8 cellular contexts compared by ENCODE assay signal in genomic region chr16:55502801-55503366, GRCh38. TPM values are rescaled to one million over a fixed set of nuclear protein-coding genes. Genes with fewer than 3 reads are reported as not detected.
DNase-seq lines count a peak whose midpoint lies in the region; FAIRE-seq and TF ChIP-seq lines count a peak whose summit lies in the region.

No MANE protein-coding gene starts in this region.

- peak; percentile 87 for FAIRE-seq in endothelial cell of umbilical vein (lab: Jason Lieb, UNC)

- no peaks in the 10 kb centered on the region for H3K79me2 ChIP-seq in endothelial cell of umbilical vein (ENCODE audit: control insufficient read depth, insufficient read depth, low read length)

- H3K4me1 ChIP-seq in endothelial cell of umbilical vein (ENCODE audit: control insufficient read depth, extremely low read depth, insufficient read depth, low read length) (peaks cover 58% of the 10 kb centered on the region), muscle layer of duodenum (ENCODE audit: control insufficient read depth in 1 of 2, insufficient read depth in 2 of 2, low read length in 2 of 2) (peaks cover 24 to 48% of the 10 kb centered on the region in 2 donors)
- H3K4me1 ChIP-seq in CD8-positive, alpha-beta memory T cell (ENCODE audit: insufficient read depth, low read length), result no peaks in the 10 kb centered on the region

- no peak overlapping the region for H3K4me3 ChIP-seq in endothelial cell of umbilical vein (replicated peaks in 1 of 3; ENCODE audit: insufficient read depth in 1 of 3, low read depth in 1 of 3, low read length in 3 of 3)
- no peak overlapping the region for H3K4me3 ChIP-seq in muscle layer of duodenum (ENCODE audit: low read depth in 1 of 2, low read length in 2 of 2)
- H3K4me3 ChIP-seq in CD8-positive, alpha-beta memory T cell (ENCODE audit: low read length), result no peak overlapping the region

- H3K36me3 Mint-ChIP-seq in CD8-positive, alpha-beta memory T cell, result no peaks in the 10 kb centered on the region
- H3K36me3 Mint-ChIP-seq in activated naive CD4-positive, alpha-beta T cell treated with anti-CD3 and anti-CD28 coated beads, Interleukin-2, amount 10 ng/mL, durations not matched to agents 7 days and 5 days, result no peaks in the 10 kb centered on the region

- no TSS peak for BruUV-seq in endothelial cell of umbilical vein (replicated peaks; lab: Mats Ljungman, UMichigan)

- H3K27ac ChIP-seq in endothelial cell of umbilical vein (ENCODE audit: insufficient read depth, low read depth, low read length) (peak overlapping the region; percentile 95), muscle layer of duodenum (ENCODE audit: low read length) (peak overlapping the region; percentile 34)
- H3K27ac ChIP-seq in CD8-positive, alpha-beta memory T cell (ENCODE audit: low read depth, low read length), result no peak overlapping the region

- no peak overlapping the region for H3K4me3 Mint-ChIP-seq in CD8-positive, alpha-beta memory T cell
- H3K4me3 Mint-ChIP-seq in activated naive CD4-positive, alpha-beta T cell treated with anti-CD3 and anti-CD28 coated beads, Interleukin-2, amount 10 ng/mL, durations not matched to agents 7 days and 5 days, result no peak overlapping the region

- intact Hi-C loops in endothelial cell of umbilical vein (cut with micrococcal nuclease), result loop anchor here (5.0 kb wide), 1 partner anchor 1986 kb away; no protein-coding TSS in a partner anchor

- H3K27me3 Mint-ChIP-seq in CD8-positive, alpha-beta memory T cell, result peaks cover 17 to 26% of the 10 kb centered on the region in 2 donors
- H3K27me3 Mint-ChIP-seq in activated naive CD4-positive, alpha-beta T cell treated with anti-CD3 and anti-CD28 coated beads, Interleukin-2, amount 10 ng/mL, durations not matched to agents 7 days and 5 days, result peaks cover 16% of the 10 kb centered on the region

- H3K9me3 Mint-ChIP-seq in CD8-positive, alpha-beta memory T cell, result no peaks in the 10 kb centered on the region
- no peaks in the 10 kb centered on the region for H3K9me3 Mint-ChIP-seq in activated naive CD4-positive, alpha-beta T cell treated with anti-CD3 and anti-CD28 coated beads, Interleukin-2, amount 10 ng/mL, durations not matched to agents 7 days and 5 days

- H3K27me3 ChIP-seq in endothelial cell of umbilical vein (ENCODE audit: control insufficient read depth in 2 of 2, insufficient read depth in 2 of 2, low read length in 2 of 2), result no peaks in the 10 kb centered on the region
- H3K27me3 ChIP-seq in muscle layer of duodenum (ENCODE audit: low read depth, low read length), result no peaks in the 10 kb centered on the region
- no peaks in the 10 kb centered on the region for H3K27me3 ChIP-seq in CD8-positive, alpha-beta memory T cell (ENCODE audit: insufficient read depth, low read length, poor library complexity, severe bottlenecking)

- dilution Hi-C loops in endothelial cell of umbilical vein (cut with MboI; ENCODE audit: extremely low pct_ligation_motif_present, low sequenced_read_pairs), result no loop called here

- peaks cover 0 to 4% (median 0%) of the 10 kb centered on the region in 3 donors for H3K4me1 Mint-ChIP-seq in CD8-positive, alpha-beta memory T cell
- peaks cover 15% of the 10 kb centered on the region for H3K4me1 Mint-ChIP-seq in activated naive CD4-positive, alpha-beta T cell treated with anti-CD3 and anti-CD28 coated beads, Interleukin-2, amount 10 ng/mL, durations not matched to agents 7 days and 5 days

- no peak overlapping the region for H2AFZ ChIP-seq in endothelial cell of umbilical vein (ENCODE audit: low read depth, low read length)

- H3K36me3 ChIP-seq in endothelial cell of umbilical vein (ENCODE audit: control insufficient read depth in 2 of 2, extremely low read depth in 1 of 2, insufficient read depth in 2 of 2, low read length in 2 of 2) (peaks cover 40 to 46% of the 10 kb centered on the region in 2 experiments), muscle layer of duodenum (ENCODE audit: control insufficient read depth in 1 of 2, insufficient read depth in 2 of 2, low read length in 2 of 2) (peaks cover 7 to 12% of the 10 kb centered on the region in 2 donors)
- H3K36me3 ChIP-seq in CD8-positive, alpha-beta memory T cell (ENCODE audit: insufficient read depth, low read length), result no peaks in the 10 kb centered on the region

- POLR2A ChIA-PET in endothelial cell of umbilical vein (lab: Charles Lee), result no interaction called here
- POLR2A ChIA-PET in CD8-positive, alpha-beta memory T cell (lab: Charles Lee), result no interaction called here

- peak; percentile 37 for TF ChIP-seq POLR2A in endothelial cell of umbilical vein (IDR thresholded peaks at IDR 0.05; ENCODE audit: low read depth, low read length)

- in situ Hi-C loops in Caki2 (cut with HindIII; ENCODE audit: low pct_unique_long_range_greater_than_20kb, low sequenced_read_pairs), result no loop called here

- peak overlapping the region; percentile 28 for H3K9ac ChIP-seq in endothelial cell of umbilical vein (replicated peaks; ENCODE audit: extremely low read depth, insufficient read depth, low read length)

- no peaks in the 10 kb centered on the region for H3K9me1 ChIP-seq in endothelial cell of umbilical vein (replicated peaks; ENCODE audit: control insufficient read depth, extremely low read depth, insufficient read depth, low read length)

- no peak overlapping the region for H3K27ac Mint-ChIP-seq in CD8-positive, alpha-beta memory T cell
- H3K27ac Mint-ChIP-seq in activated naive CD4-positive, alpha-beta T cell treated with anti-CD3 and anti-CD28 coated beads, Interleukin-2, amount 10 ng/mL, durations not matched to agents 7 days and 5 days, result no peak overlapping the region

- H4K20me1 ChIP-seq in endothelial cell of umbilical vein (replicated peaks; ENCODE audit: control insufficient read depth, extremely low read depth, insufficient read depth, low read length), result no peaks in the 10 kb centered on the region

- DNase-seq in Caki2 (ENCODE audit: low read depth) (peak; percentile 88), NCI-H510A treated with DMSO at 0.1 percent for 48 hours (lab: John Stamatoyannopoulos, UW) (peak; percentile 58), endothelial cell of umbilical vein (ENCODE audit: low read depth, low spot score) (peak; percentile 76), activated gamma-delta T cell treated with Interleukin-2 at 50 U/mL for 16 hours (no peak)
- no peak for DNase-seq in CD8-positive, alpha-beta memory T cell
- DNase-seq in activated naive CD4-positive, alpha-beta T cell treated with anti-CD3 and anti-CD28 coated beads, Interleukin-2, amount 10 ng/mL, durations not matched to agents 7 days and 5 days, result no peak
- DNase-seq in stimulated activated CD4-positive, alpha-beta T cell treated with anti-CD3 and anti-CD28 coated beads, Interleukin-15, amount 100 ng/mL, for 24 hours, result no peak

- H3K9me3 ChIP-seq in endothelial cell of umbilical vein (replicated peaks; ENCODE audit: control insufficient read depth, insufficient read depth, low read length) (no peaks in the 10 kb centered on the region), muscle layer of duodenum (ENCODE audit: control insufficient read depth in 1 of 2, low read length in 2 of 2) (no peaks in the 10 kb centered on the region)
- no peaks in the 10 kb centered on the region for H3K9me3 ChIP-seq in CD8-positive, alpha-beta memory T cell (ENCODE audit: low read length)

- no peak for TF ChIP-seq CTCF in endothelial cell of umbilical vein (IDR thresholded peaks at IDR 0.05; ENCODE audit: extremely low read depth in 1 of 2, insufficient read depth in 1 of 2, low read depth in 1 of 2, low read length in 2 of 2)

- CTCF ChIA-PET in endothelial cell of umbilical vein (lab: Charles Lee), result interaction anchor here (0.6 to 5.5 kb wide), 9 partner anchors 10 to 199 kb away, joined by 3 to 34 read pairs (median 4); no protein-coding TSS in a partner anchor
- CTCF ChIA-PET in CD8-positive, alpha-beta memory T cell (lab: Charles Lee), result no interaction called here
- CTCF ChIA-PET in activated naive CD4-positive, alpha-beta T cell treated with anti-CD3 and anti-CD28 coated beads, Interleukin-2, amount 10 ng/mL, durations not matched to agents 7 days and 5 days (lab: Charles Lee), result interaction anchor here (0.6 to 1.1 kb wide), 2 partner anchors 10 to 852 kb away, joined by 3 read pairs; no protein-coding TSS in a partner anchor

- H3K4me2 ChIP-seq in endothelial cell of umbilical vein (ENCODE audit: insufficient read depth, low read length), result no peak overlapping the region

TF ChIP-seq in endothelial cell of umbilical vein, 7 proteins besides CTCF, POLR2A, EP300 and RAD21:
- TF ChIP-seq POLR2AphosphoS5 (IDR thresholded peaks at IDR 0.05; ENCODE audit: insufficient read depth, low read depth, low read length) (peak; percentile 52), FOS (IDR thresholded peaks at IDR 0.05; ENCODE audit: borderline replicate concordance, insufficient read depth, low read length) (no peak)

RNA-seq across cellular contexts. Expression of gene LPCAT2, which starts 6.0 kb away (rescaled TPM):
- total RNA-seq in Caki2 (2014; rRNA removed; shearing (Covaris generic); ENCODE audit: low replicate concordance), result 0.49 and 0.84 TPM in 2 replicates
- 72.9 and 79.1 TPM in 2 replicates for total RNA-seq in endothelial cell of umbilical vein
- polyA plus RNA-seq in endothelial cell of umbilical vein, result 53.2 and 64.5 TPM in 2 replicates
- polyA plus RNA-seq in endothelial cell of umbilical vein (2011; cell fraction: cytosol; rRNA removed), result 42.0 and 42.3 TPM in 2 replicates
- 145 and 154 TPM in 2 replicates for polyA plus RNA-seq in endothelial cell of umbilical vein (2011; cell fraction: nucleus; rRNA removed)
- polyA plus RNA-seq in endothelial cell of umbilical vein (2012), result 55.1 and 64.7 TPM in 2 replicates
- polyA minus RNA-seq in endothelial cell of umbilical vein, result 141 and 155 TPM in 2 replicates
- 2.2 TPM for polyA minus RNA-seq in endothelial cell of umbilical vein (2011; cell fraction: cytosol; rRNA and poly(A)+ RNA removed)
- 161 and 183 TPM in 2 replicates for polyA minus RNA-seq in endothelial cell of umbilical vein (2011; cell fraction: nucleus; rRNA and poly(A)+ RNA removed)
- total RNA-seq in CD8-positive, alpha-beta memory T cell, result 1 to 10 TPM in 1 of 2 experiments, under 1 TPM in 1; 0.33 to 1.2 TPM
- polyA plus RNA-seq in CD8-positive, alpha-beta memory T cell, result 0.29 TPM

RNA-seq across cellular contexts. Expression of gene MMP2, which starts 23.9 kb away (rescaled TPM):
- total RNA-seq in Caki2 (2014; rRNA removed; shearing (Covaris generic); ENCODE audit: low replicate concordance), result 0.51 TPM in 1 of 2 replicates, not detected in the other
- total RNA-seq in endothelial cell of umbilical vein, result 768 and 771 TPM in 2 replicates
- 1,508 and 1,752 TPM in 2 replicates for polyA plus RNA-seq in endothelial cell of umbilical vein
- polyA plus RNA-seq in endothelial cell of umbilical vein (2011; cell fraction: cytosol; rRNA removed), result 1,169 and 1,214 TPM in 2 replicates
- 586 and 676 TPM in 2 replicates for polyA plus RNA-seq in endothelial cell of umbilical vein (2011; cell fraction: nucleus; rRNA removed)
- polyA plus RNA-seq in endothelial cell of umbilical vein (2012), result 770 and 1,141 TPM in 2 replicates
- polyA minus RNA-seq in endothelial cell of umbilical vein, result 2,105 and 2,998 TPM in 2 replicates
- polyA minus RNA-seq in endothelial cell of umbilical vein (2011; cell fraction: cytosol; rRNA and poly(A)+ RNA removed), result not detected
- 363 and 414 TPM in 2 replicates for polyA minus RNA-seq in endothelial cell of umbilical vein (2011; cell fraction: nucleus; rRNA and poly(A)+ RNA removed)
- total RNA-seq in CD8-positive, alpha-beta memory T cell, result not detected
- polyA plus RNA-seq in CD8-positive, alpha-beta memory T cell, result not detected

Comparison
In these comparisons a context has a peak if more than half of its experiments do, and no peak if none do; other contexts are left out.
1. DNase-seq: peak in Caki2 (single experiment), NCI-H510A treated with DMSO at 0.1 percent for 48 hours (single experiment) and endothelial cell of umbilical vein (single experiment); none in CD8-positive, alpha-beta memory T cell (0 of 5), activated naive CD4-positive, alpha-beta T cell treated with anti-CD3 and anti-CD28 coated beads, Interleukin-2, amount 10 ng/mL, durations not matched to agents 7 days and 5 days (single experiment), activated gamma-delta T cell treated with Interleukin-2 at 50 U/mL for 16 hours (single experiment) and stimulated activated CD4-positive, alpha-beta T cell treated with anti-CD3 and anti-CD28 coated beads, Interleukin-15, amount 100 ng/mL, for 24 hours (single experiment).
2. RNA of gene LPCAT2, which starts 6.0 kb away (total RNA-seq): 72.9 to 79.1 TPM in endothelial cell of umbilical vein; 0.33 to 1.2 TPM in CD8-positive, alpha-beta memory T cell and 0.49 to 0.84 TPM in Caki2; every median in the first group is over 10 times any median in the second.
3. RNA of gene MMP2, which starts 23.9 kb away (total RNA-seq): 768 to 771 TPM in endothelial cell of umbilical vein; 0.51 TPM in Caki2 and not detected in CD8-positive, alpha-beta memory T cell; every median in the first group is over 100 times any median in the second.